In the genomic region with DNA sequence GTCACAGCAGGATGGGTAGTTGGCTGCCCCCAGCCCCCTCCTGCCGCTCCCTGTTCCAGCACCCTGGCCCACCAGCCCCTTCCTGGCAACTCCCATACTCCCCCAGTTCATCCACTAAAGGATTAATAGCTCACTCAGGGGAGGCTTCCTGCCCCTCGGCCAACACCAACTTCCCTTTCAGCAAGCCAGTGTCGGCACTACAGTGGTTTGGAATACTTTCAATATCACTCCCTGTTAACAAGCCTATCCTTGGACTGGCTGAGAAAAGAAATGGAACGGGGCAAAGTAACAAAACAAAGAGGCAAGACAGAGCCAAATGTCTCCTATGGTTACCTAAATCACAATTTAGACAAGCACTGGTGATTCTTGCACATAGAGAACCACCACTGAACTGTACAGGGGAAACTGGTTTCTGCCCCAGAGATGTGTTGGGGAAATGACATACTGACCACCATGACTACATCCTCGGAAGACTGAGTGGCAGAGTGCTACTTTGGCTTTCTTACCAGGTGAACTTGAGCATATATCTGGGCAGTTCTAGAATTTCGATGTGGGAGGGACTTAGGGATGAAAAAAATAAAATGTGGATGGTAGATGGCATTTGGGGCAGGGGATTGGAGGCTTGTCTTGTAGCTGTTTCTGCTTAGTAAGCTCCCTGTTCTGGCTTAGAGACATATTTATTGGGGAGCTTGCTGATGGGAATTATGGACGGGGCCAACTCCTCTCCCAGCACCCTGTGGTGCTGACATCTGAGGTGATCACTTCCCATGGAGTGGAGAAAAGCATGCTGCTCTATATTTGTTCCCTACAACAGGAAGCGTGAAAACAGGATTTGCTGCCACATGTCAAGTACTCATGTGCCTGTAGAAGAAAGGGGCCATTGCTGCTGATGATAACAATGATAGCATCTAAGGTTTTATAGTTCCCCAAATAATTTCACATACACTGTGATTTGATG, we compare ENCODE assay signal across 1 cellular context.
TF ChIP-seq lines count a peak whose summit lies in the region.

No MANE protein-coding gene starts in this region.

TF ChIP-seq in GM23338, 12 proteins besides CTCF, POLR2A, EP300 and RAD21 (continued from another document):
- no peak for TF ChIP-seq STAT1 (IDR thresholded peaks at IDR 0.05; ENCODE audit: unreplicated experiment)
- TF ChIP-seq, protein P1, sequence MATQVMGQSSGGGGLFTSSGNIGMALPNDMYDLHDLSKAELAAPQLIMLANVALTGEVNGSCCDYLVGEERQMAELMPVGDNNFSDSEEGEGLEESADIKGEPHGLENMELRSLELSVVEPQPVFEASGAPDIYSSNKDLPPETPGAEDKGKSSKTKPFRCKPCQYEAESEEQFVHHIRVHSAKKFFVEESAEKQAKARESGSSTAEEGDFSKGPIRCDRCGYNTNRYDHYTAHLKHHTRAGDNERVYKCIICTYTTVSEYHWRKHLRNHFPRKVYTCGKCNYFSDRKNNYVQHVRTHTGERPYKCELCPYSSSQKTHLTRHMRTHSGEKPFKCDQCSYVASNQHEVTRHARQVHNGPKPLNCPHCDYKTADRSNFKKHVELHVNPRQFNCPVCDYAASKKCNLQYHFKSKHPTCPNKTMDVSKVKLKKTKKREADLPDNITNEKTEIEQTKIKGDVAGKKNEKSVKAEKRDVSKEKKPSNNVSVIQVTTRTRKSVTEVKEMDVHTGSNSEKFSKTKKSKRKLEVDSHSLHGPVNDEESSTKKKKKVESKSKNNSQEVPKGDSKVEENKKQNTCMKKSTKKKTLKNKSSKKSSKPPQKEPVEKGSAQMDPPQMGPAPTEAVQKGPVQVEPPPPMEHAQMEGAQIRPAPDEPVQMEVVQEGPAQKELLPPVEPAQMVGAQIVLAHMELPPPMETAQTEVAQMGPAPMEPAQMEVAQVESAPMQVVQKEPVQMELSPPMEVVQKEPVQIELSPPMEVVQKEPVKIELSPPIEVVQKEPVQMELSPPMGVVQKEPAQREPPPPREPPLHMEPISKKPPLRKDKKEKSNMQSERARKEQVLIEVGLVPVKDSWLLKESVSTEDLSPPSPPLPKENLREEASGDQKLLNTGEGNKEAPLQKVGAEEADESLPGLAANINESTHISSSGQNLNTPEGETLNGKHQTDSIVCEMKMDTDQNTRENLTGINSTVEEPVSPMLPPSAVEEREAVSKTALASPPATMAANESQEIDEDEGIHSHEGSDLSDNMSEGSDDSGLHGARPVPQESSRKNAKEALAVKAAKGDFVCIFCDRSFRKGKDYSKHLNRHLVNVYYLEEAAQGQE (IDR thresholded peaks at IDR 0.05; ENCODE audit: unreplicated experiment): no peak
- TF ChIP-seq, protein P2, sequence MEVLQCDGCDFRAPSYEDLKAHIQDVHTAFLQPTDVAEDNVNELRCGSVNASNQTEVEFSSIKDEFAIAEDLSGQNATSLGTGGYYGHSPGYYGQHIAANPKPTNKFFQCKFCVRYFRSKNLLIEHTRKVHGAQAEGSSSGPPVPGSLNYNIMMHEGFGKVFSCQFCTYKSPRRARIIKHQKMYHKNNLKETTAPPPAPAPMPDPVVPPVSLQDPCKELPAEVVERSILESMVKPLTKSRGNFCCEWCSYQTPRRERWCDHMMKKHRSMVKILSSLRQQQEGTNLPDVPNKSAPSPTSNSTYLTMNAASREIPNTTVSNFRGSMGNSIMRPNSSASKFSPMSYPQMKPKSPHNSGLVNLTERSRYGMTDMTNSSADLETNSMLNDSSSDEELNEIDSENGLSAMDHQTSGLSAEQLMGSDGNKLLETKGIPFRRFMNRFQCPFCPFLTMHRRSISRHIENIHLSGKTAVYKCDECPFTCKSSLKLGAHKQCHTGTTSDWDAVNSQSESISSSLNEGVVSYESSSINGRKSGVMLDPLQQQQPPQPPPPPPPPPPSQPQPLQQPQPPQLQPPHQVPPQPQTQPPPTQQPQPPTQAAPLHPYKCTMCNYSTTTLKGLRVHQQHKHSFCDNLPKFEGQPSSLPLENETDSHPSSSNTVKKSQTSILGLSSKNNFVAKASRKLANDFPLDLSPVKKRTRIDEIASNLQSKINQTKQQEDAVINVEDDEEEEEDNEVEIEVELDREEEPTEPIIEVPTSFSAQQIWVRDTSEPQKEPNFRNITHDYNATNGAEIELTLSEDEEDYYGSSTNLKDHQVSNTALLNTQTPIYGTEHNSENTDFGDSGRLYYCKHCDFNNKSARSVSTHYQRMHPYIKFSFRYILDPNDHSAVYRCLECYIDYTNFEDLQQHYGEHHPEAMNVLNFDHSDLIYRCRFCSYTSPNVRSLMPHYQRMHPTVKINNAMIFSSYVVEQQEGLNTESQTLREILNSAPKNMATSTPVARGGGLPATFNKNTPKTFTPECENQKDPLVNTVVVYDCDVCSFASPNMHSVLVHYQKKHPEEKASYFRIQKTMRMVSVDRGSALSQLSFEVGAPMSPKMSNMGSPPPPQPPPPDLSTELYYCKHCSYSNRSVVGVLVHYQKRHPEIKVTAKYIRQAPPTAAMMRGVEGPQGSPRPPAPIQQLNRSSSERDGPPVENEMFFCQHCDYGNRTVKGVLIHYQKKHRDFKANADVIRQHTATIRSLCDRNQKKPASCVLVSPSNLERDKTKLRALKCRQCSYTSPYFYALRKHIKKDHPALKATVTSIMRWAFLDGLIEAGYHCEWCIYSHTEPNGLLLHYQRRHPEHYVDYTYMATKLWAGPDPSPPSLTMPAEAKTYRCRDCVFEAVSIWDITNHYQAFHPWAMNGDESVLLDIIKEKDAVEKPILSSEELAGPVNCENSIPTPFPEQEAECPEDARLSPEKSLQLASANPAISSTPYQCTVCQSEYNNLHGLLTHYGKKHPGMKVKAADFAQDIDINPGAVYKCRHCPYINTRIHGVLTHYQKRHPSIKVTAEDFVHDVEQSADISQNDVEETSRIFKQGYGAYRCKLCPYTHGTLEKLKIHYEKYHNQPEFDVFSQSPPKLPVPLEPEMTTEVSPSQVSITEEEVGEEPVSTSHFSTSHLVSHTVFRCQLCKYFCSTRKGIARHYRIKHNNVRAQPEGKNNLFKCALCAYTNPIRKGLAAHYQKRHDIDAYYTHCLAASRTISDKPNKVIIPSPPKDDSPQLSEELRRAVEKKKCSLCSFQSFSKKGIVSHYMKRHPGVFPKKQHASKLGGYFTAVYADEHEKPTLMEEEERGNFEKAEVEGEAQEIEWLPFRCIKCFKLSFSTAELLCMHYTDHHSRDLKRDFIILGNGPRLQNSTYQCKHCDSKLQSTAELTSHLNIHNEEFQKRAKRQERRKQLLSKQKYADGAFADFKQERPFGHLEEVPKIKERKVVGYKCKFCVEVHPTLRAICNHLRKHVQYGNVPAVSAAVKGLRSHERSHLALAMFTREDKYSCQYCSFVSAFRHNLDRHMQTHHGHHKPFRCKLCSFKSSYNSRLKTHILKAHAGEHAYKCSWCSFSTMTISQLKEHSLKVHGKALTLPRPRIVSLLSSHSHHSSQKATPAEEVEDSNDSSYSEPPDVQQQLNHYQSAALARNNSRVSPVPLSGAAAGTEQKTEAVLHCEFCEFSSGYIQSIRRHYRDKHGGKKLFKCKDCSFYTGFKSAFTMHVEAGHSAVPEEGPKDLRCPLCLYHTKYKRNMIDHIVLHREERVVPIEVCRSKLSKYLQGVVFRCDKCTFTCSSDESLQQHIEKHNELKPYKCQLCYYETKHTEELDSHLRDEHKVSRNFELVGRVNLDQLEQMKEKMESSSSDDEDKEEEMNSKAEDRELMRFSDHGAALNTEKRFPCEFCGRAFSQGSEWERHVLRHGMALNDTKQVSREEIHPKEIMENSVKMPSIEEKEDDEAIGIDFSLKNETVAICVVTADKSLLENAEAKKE (CRISPR knock-in tag; IDR thresholded peaks at IDR 0.05): no peak
- TF ChIP-seq JUNB (IDR thresholded peaks at IDR 0.05; ENCODE audit: unreplicated experiment): no peak
- no peak for TF ChIP-seq CREB1 (CRISPR knock-in tag; IDR thresholded peaks at IDR 0.05; ENCODE audit: low read depth)
- no peak for TF ChIP-seq POLR2AphosphoS5 (IDR thresholded peaks at IDR 0.05; ENCODE audit: low read depth)
